In genomic region chr9:128771094-128771721, GRCh38 we compare ENCODE assay signal across 7 cellular contexts. TPM values are rescaled to one million over a fixed set of nuclear protein-coding genes. Genes with fewer than 3 reads are reported as not detected.
DNase-seq lines count a peak whose midpoint lies in the region; ATAC-seq and TF ChIP-seq lines count a peak whose summit lies in the region.

No MANE protein-coding gene starts in this region.

- H3K4me1 ChIP-seq in HEK293 (ENCODE audit: control insufficient read depth, insufficient read depth, low read length), result no peaks in the 10 kb centered on the region
- peaks cover 2% of the 10 kb centered on the region for H3K4me1 ChIP-seq in NT2/D1 (ENCODE audit: insufficient read depth, insufficient read length)
- H3K4me1 ChIP-seq in right lobe of liver, result peaks cover 0 to 14% (median 6%) of the 10 kb centered on the region in 4 donors
- peaks cover 11% of the 10 kb centered on the region for H3K4me1 ChIP-seq in thymus (ENCODE audit: control insufficient read depth, insufficient read depth, low read length)

- H3K9me3 ChIP-seq in HEK293 (ENCODE audit: control insufficient read depth, insufficient read depth, low read depth, low read length) (no peaks in the 10 kb centered on the region), NT2/D1 (ENCODE audit: insufficient read depth, low read length) (peaks cover 6% of the 10 kb centered on the region; the same call in 1 of the 2 replicates), right lobe of liver (no peaks in the 10 kb centered on the region), thymus (ENCODE audit: control insufficient read depth) (no peaks in the 10 kb centered on the region)

- POLR2A ChIA-PET in HEK293 (lab: Yijun Ruan, JAX), result interaction anchor here (0.5 to 1.1 kb wide), 5 partner anchors 10 to 410 kb away, joined by 4 to 5 read pairs (median 5); partner anchors contain the start of genes ENDOG and SPOUT1

- H3K4me3 Mint-ChIP-seq in chondrocyte (ENCODE audit: unreplicated experiment), result peak overlapping the region; percentile 93

- intact Hi-C loops in right lobe of liver (cut with DNase I), result no loop called here

- H3K9me3 Mint-ChIP-seq in chondrocyte (ENCODE audit: low read depth), result peaks cover 2% of the 10 kb centered on the region

- in situ Hi-C loops in GM13977 (cut with MboI; ENCODE audit: low pct_unique_long_range_greater_than_20kb, low sequenced_read_pairs, unreplicated experiment), result no loop called here

- ATAC-seq in right lobe of liver, result peak; percentile 44 to 62 (median 50)

- H3K36me3 ChIP-seq in HEK293 (ENCODE audit: control insufficient read depth in 2 of 2, insufficient read depth in 1 of 2, low read length in 2 of 2), result peaks cover 0 to 16% of the 10 kb centered on the region in 2 experiments; a peak in 1 of 3 replicates
- H3K36me3 ChIP-seq in NT2/D1 (ENCODE audit: insufficient read depth, insufficient read length, low read length), result peaks cover 16% of the 10 kb centered on the region
- H3K36me3 ChIP-seq in right lobe of liver, result no peaks in the 10 kb centered on the region
- H3K36me3 ChIP-seq in thymus (ENCODE audit: control insufficient read depth, insufficient read depth), result peaks cover 8% of the 10 kb centered on the region

- DNase-seq in GM13977 (ENCODE audit: low spot score) (peak; percentile 52), NT2/D1 (ENCODE audit: low read depth, low spot score) (peak; percentile 13), chondrocyte (ENCODE audit: low spot score) (no peak), right lobe of liver (no peak), mucosa of gallbladder (ENCODE audit: low spot score) (no peak)

- H3K27me3 ChIP-seq in NT2/D1 (ENCODE audit: insufficient read depth, insufficient read length), result no peaks in the 10 kb centered on the region
- no peaks in the 10 kb centered on the region for H3K27me3 ChIP-seq in right lobe of liver
- no peaks in the 10 kb centered on the region for H3K27me3 ChIP-seq in thymus (ENCODE audit: control insufficient read depth, insufficient read depth)

- H3K36me3 Mint-ChIP-seq in chondrocyte (ENCODE audit: low read depth), result peaks cover 2% of the 10 kb centered on the region

- H3K4me3 ChIP-seq in HEK293 (ENCODE audit: low read depth, low read length) (peak overlapping the region; percentile 64), NT2/D1 (ENCODE audit: insufficient read length, low read depth) (peak overlapping the region; percentile 88), right lobe of liver (peak overlapping the region; percentile 85 to 93 (median 91)), thymus (ENCODE audit: low read length) (peak overlapping the region; percentile 77)

- no peaks in the 10 kb centered on the region for H3K27me3 Mint-ChIP-seq in chondrocyte (ENCODE audit: low read depth)

- H3K27ac ChIP-seq in HEK293 (ENCODE audit: extremely low read depth, low read depth, low read length) (peak overlapping the region; percentile 62), right lobe of liver (peak overlapping the region; percentile 88 to 92 (median 92)), thymus (ENCODE audit: low read depth) (peak overlapping the region; percentile 95)

- H3K9ac ChIP-seq in NT2/D1 (ENCODE audit: insufficient read length, low read depth), result peak overlapping the region; percentile 96

- TF ChIP-seq POLR2A in right lobe of liver (IDR thresholded peaks at IDR 0.05), result no peak

- H3K27ac Mint-ChIP-seq in chondrocyte (ENCODE audit: unreplicated experiment), result peak overlapping the region; percentile 96

- no peak for TF ChIP-seq CTCF in GM13977 (IDR thresholded peaks at IDR 0.05; ENCODE audit: extremely low read depth, insufficient read depth, missing control alignments)
- TF ChIP-seq CTCF in HEK293 (tag by site-specific recombination; IDR thresholded peaks at IDR 0.05), result no peak
- no peak for TF ChIP-seq CTCF in chondrocyte (IDR thresholded peaks at IDR 0.05)
- TF ChIP-seq CTCF in right lobe of liver (IDR thresholded peaks at IDR 0.05), result no peak

- CTCF ChIA-PET in HEK293 (lab: Yijun Ruan, JAX), result interaction anchor here (0.9 to 1.3 kb wide), 4 partner anchors 17 to 108 kb away, joined by 4 to 7 read pairs (median 6); partner anchors contain the start of gene ENDOG

- H3K4me1 Mint-ChIP-seq in chondrocyte (ENCODE audit: low read depth), result peaks cover 26% of the 10 kb centered on the region

- WGBS in right lobe of liver (ENCODE audit: insufficient coverage, low coverage, low lambda C conversion rate, missing lambda C conversion rate), result 0% methylated on average over 20 of the region's 28 CpGs
- 1% methylated on average over 28 of the region's 28 CpGs for WGBS in thymus

TF ChIP-seq in HEK293, 187 proteins besides CTCF, POLR2A, EP300 and RAD21 (continues in another document):
- TF ChIP-seq ZNF777 (tag by site-specific recombination; IDR thresholded peaks at IDR 0.05; ENCODE audit: borderline replicate concordance) (0 out of 2 replicates have a peak, but pooled peaks have one; percentile 32), ZNF626 (tag by site-specific recombination; IDR thresholded peaks at IDR 0.05) (no peak), SCRT2 (tag by site-specific recombination; IDR thresholded peaks at IDR 0.05) (peak; percentile 97), ZBTB17 (tag by site-specific recombination; IDR thresholded peaks at IDR 0.05) (0 out of 2 replicates have a peak, but pooled peaks have one; percentile 6), ZNF692 (tag by site-specific recombination; IDR thresholded peaks at IDR 0.05) (no peak), ZNF501 (tag by site-specific recombination; IDR thresholded peaks at IDR 0.05) (no peak), HOXC10 (CRISPR knock-in tag; IDR thresholded peaks at IDR 0.05) (no peak), ZBTB48 (tag by site-specific recombination; IDR thresholded peaks at IDR 0.05) (peak; percentile 61), ZNF335 (tag by site-specific recombination; conservative IDR thresholded peaks at IDR 0.05) (peak; percentile 87), AEBP2 (tag by site-specific recombination; IDR thresholded peaks at IDR 0.05; ENCODE audit: borderline replicate concordance) (no peak), ZNF138 (tag by site-specific recombination; IDR thresholded peaks at IDR 0.05; ENCODE audit: borderline replicate concordance) (no peak), SCRT1 (tag by site-specific recombination; IDR thresholded peaks at IDR 0.05; ENCODE audit: borderline replicate concordance) (peak; percentile 89), ZSCAN5A (tag by site-specific recombination; IDR thresholded peaks at IDR 0.05) (no peak), ZNF24 (tag by site-specific recombination; IDR thresholded peaks at IDR 0.05) (no peak), HOXA7 (CRISPR knock-in tag; IDR thresholded peaks at IDR 0.05; ENCODE audit: borderline replicate concordance) (no peak), TCF7L2 (IDR thresholded peaks at IDR 0.05; ENCODE audit: borderline replicate concordance, low read depth, low read length) (no peak)

RNA-seq across cellular contexts. Expression of gene ZER1, which starts 0.5 kb away (rescaled TPM):
- total RNA-seq in chondrocyte (33.0 to 42.7 TPM (median 33.8 TPM) in 3 replicates), right lobe of liver (10 to 100 TPM; 13.4 to 21.8 (median 16.0) TPM), mucosa of gallbladder (52.2 TPM)
- 23.0 TPM for polyA plus RNA-seq in thymus

RNA-seq across cellular contexts. Expression of gene TBC1D13, which starts 15.8 kb away (rescaled TPM):
- total RNA-seq in chondrocyte (23.5 to 32.1 TPM (median 26.5 TPM) in 3 replicates), right lobe of liver (10 to 100 TPM in 4 of 6 experiments, 1 to 10 TPM in 2; 7.3 to 16.0 (median 12.6) TPM), mucosa of gallbladder (31.0 TPM)
- 19.4 TPM for polyA plus RNA-seq in thymus

RNA-seq across cellular contexts. Expression of gene ENDOG, which starts 47.1 kb away (rescaled TPM):
- total RNA-seq in chondrocyte (22.3 to 24.6 TPM (median 23.1 TPM) in 3 replicates), right lobe of liver (10 to 100 TPM; 22.4 to 50.1 (median 41.0) TPM), mucosa of gallbladder (29.8 TPM)
- polyA plus RNA-seq in thymus, result 11.0 TPM

RNA-seq across cellular contexts. Expression of gene ZDHHC12, which starts 47.3 kb away (rescaled TPM):
- 23.6 to 24.7 TPM (median 24.3 TPM) in 3 replicates for total RNA-seq in chondrocyte
- total RNA-seq in right lobe of liver, result 10 to 100 TPM; 14.1 to 46.1 (median 22.7) TPM
- 46.4 TPM for polyA plus RNA-seq in thymus
- total RNA-seq in mucosa of gallbladder, result 66.2 TPM

RNA-seq across cellular contexts. Expression of gene SPOUT1, which starts 58.4 kb away (rescaled TPM):
- 25.6 to 27.6 TPM (median 26.3 TPM) in 3 replicates for total RNA-seq in chondrocyte
- total RNA-seq in right lobe of liver, result 10 to 100 TPM; 14.5 to 37.8 (median 24.5) TPM
- polyA plus RNA-seq in thymus, result 48.5 TPM
- total RNA-seq in mucosa of gallbladder, result 55.0 TPM

Comparison
In these comparisons a context has a peak if more than half of its experiments do, and no peak if none do; other contexts are left out.
1. DNase-seq: peak in GM13977 (single experiment) and NT2/D1 (single experiment); none in chondrocyte (single experiment), right lobe of liver (0 of 3) and mucosa of gallbladder (single experiment).
2. Peak in every context shown above with its lines, with median percentiles within 50 percentile points of each other: H3K27ac ChIP-seq and H3K4me3 ChIP-seq.